22 cellular contexts compared by ENCODE assay signal in genomic region chr4:67587156-67587555, GRCh38.
"Had no signal": no experiment of that assay in that cellular context is flagged by ENCODE, and none has a peak within 500 bp of the region (broad histone marks: within the 10 kb centered on the region; RNA-seq: fewer than 3 reads in every experiment).

No MANE protein-coding gene starts in this region.

- ATAC-seq: activated T-helper 17 cell treated with anti-CD3 and anti-CD28 coated beads, Interleukin-2, amount 50 U/mL, for 72 hours; esophagus mucosa; left cardiac atrium; WTC11 had no signal

- H3K27me3 Mint-ChIP-seq: activated naive CD8-positive, alpha-beta T cell; activated T-cell treated with anti-CD3 and anti-CD28 coated beads, Interleukin-2, amount 50 U/mL, for 24 hours; activated T-helper 17 cell treated with anti-CD3 and anti-CD28 coated beads, Interleukin-2, amount 50 U/mL, for 72 hours; memory B cell; type B pancreatic cell had no signal

- H3K36me3 Mint-ChIP-seq: type B pancreatic cell, WTC11 had no signal

- H3K4me1 Mint-ChIP-seq: activated T-helper 17 cell treated with anti-CD3 and anti-CD28 coated beads, Interleukin-2, amount 50 U/mL, for 72 hours; WTC11 had no signal

- H3K4me3 Mint-ChIP-seq: activated naive CD8-positive, alpha-beta T cell; activated T-cell treated with anti-CD3 and anti-CD28 coated beads, Interleukin-2, amount 50 U/mL, for 24 hours; activated T-helper 17 cell treated with anti-CD3 and anti-CD28 coated beads, Interleukin-2, amount 50 U/mL, for 72 hours; memory B cell; type B pancreatic cell; WTC11 had no signal

- H3K27ac Mint-ChIP-seq: activated naive CD8-positive, alpha-beta T cell; activated T-cell treated with anti-CD3 and anti-CD28 coated beads, Interleukin-2, amount 50 U/mL, for 24 hours; activated T-helper 17 cell treated with anti-CD3 and anti-CD28 coated beads, Interleukin-2, amount 50 U/mL, for 72 hours; memory B cell; type B pancreatic cell; WTC11 had no signal

- DNase-seq: activated naive CD4-positive, alpha-beta T cell; activated T-cell treated with anti-CD3 and anti-CD28 coated beads, Interleukin-2, amount 50 U/mL, for 24 hours; adrenal gland; central memory CD4-positive, alpha-beta T cell; effector memory CD4-positive, alpha-beta T cell; foreskin melanocyte; left cardiac atrium; occipital lobe; posterior cingulate gyrus; retina; sigmoid colon; stimulated activated CD4-positive, alpha-beta T cell treated with anti-CD3 and anti-CD28 coated beads, Interleukin-15, amount 100 ng/mL, for 24 hours; stimulated activated CD4-positive, alpha-beta T cell treated with anti-CD3 and anti-CD28 coated beads, Interleukin-2, amount 100 ng/mL, for 48 hours; stimulated activated CD8-positive, alpha-beta memory T cell treated with anti-CD3 and anti-CD28 coated beads, Interleukin-4, amount 100 ng/mL, for 48 hours; stimulated activated naive CD4-positive, alpha-beta T cell; T-helper 9 cell had no signal

- H3K9me3 Mint-ChIP-seq: activated T-cell treated with anti-CD3 and anti-CD28 coated beads, Interleukin-2, amount 50 U/mL, for 24 hours; activated T-helper 17 cell treated with anti-CD3 and anti-CD28 coated beads, Interleukin-2, amount 50 U/mL, for 72 hours; memory B cell; type B pancreatic cell; WTC11 had no signal
